2 cellular contexts compared by ENCODE assay signal in genomic region chr11:61869636-61870428, GRCh38.
TF ChIP-seq lines count a peak whose summit lies in the region.

No MANE protein-coding gene starts in this region.

TF ChIP-seq in K562, 482 proteins besides CTCF, POLR2A, EP300 and RAD21 (continues in another document):
- TF ChIP-seq SUPT5H (IDR thresholded peaks at IDR 0.05): peak; percentile 66
- no peak for TF ChIP-seq ATF1 (CRISPR knock-in tag; IDR thresholded peaks at IDR 0.05)
- peak; percentile 74 for TF ChIP-seq ATF1 (tag; IDR thresholded peaks at IDR 0.05)
- no peak for TF ChIP-seq KAT2B (IDR thresholded peaks at IDR 0.05; ENCODE audit: low read depth, low read length)
- TF ChIP-seq ZNF232 (CRISPR knock-in tag; IDR thresholded peaks at IDR 0.05): no peak
- TF ChIP-seq ZNF561 (CRISPR knock-in tag; conservative IDR thresholded peaks at IDR 0.05): no peak
- 0 out of 2 replicates have a peak, but pooled peaks have one; percentile 29 for TF ChIP-seq ETV1 (tag; conservative IDR thresholded peaks at IDR 0.05; ENCODE audit: low read depth)
- peak; percentile 91 for TF ChIP-seq TCF15 (CRISPR knock-in tag; IDR thresholded peaks at IDR 0.05)
- TF ChIP-seq REST (CRISPR knock-in tag; IDR thresholded peaks at IDR 0.05; ENCODE audit: low read depth): peak; percentile 26; the same call in 1 of the 2 replicates
- TF ChIP-seq MEF2D (tag; conservative IDR thresholded peaks at IDR 0.05; ENCODE audit: low read depth): peak; percentile 65
- peak; percentile 81 to 87 for TF ChIP-seq TRIM24 (IDR thresholded peaks at IDR 0.05)
- TF ChIP-seq TFAP4 (CRISPR knock-in tag; IDR thresholded peaks at IDR 0.05; ENCODE audit: borderline replicate concordance): peak; percentile 90
- peak; percentile 74 for TF ChIP-seq RB1 (IDR thresholded peaks at IDR 0.05; ENCODE audit: low read depth)
- TF ChIP-seq ZNF583 (CRISPR knock-in tag; IDR thresholded peaks at IDR 0.05): peak; percentile 89
- TF ChIP-seq NUFIP1 (IDR thresholded peaks at IDR 0.05; ENCODE audit: partially characterized antibody): peak; percentile 41
- no peak for TF ChIP-seq HMBOX1 (IDR thresholded peaks at IDR 0.05)
- no peak for TF ChIP-seq ZNF274 (IDR thresholded peaks at IDR 0.05; ENCODE audit: borderline replicate concordance, low read depth, low read length)
- 0 out of 2 replicates have a peak, but pooled peaks have one; percentile 56 for TF ChIP-seq CBX5 (IDR thresholded peaks at IDR 0.05; ENCODE audit: borderline replicate concordance, low read depth)
- no peak for TF ChIP-seq EHMT2 (IDR thresholded peaks at IDR 0.05)
- TF ChIP-seq BCL6 (CRISPR knock-in tag; IDR thresholded peaks at IDR 0.05): peak; percentile 24; the same call in 1 of the 2 replicates
- peak; percentile 89; the same call in 1 of the 2 replicates for TF ChIP-seq CC2D1A (IDR thresholded peaks at IDR 0.05)
- TF ChIP-seq ZNF280B (CRISPR knock-in tag; IDR thresholded peaks at IDR 0.05): no peak
- peak; percentile 82; the same call in 1 of the 2 replicates for TF ChIP-seq PHB2 (IDR thresholded peaks at IDR 0.05; ENCODE audit: low read depth)
- TF ChIP-seq JUN (IDR thresholded peaks at IDR 0.05; ENCODE audit: borderline replicate concordance, low read depth, low read length): 0 out of 2 replicates have a peak, but pooled peaks have one; percentile 17
- TF ChIP-seq JUN (CRISPR knock-in tag; IDR thresholded peaks at IDR 0.05; ENCODE audit: borderline replicate concordance): no peak

TF ChIP-seq in neural cell, 6 proteins besides CTCF, POLR2A, EP300 and RAD21:
- TF ChIP-seq POLR2AphosphoS5 (IDR thresholded peaks at IDR 0.05) (peak; percentile 6), EZH2 (IDR thresholded peaks at IDR 0.05; ENCODE audit: borderline replicate concordance, insufficient read depth, low read length, poor library complexity, severe bottlenecking) (no peak)
